Comparison of ENCODE assay signal across 18 cellular contexts in the genomic region with DNA sequence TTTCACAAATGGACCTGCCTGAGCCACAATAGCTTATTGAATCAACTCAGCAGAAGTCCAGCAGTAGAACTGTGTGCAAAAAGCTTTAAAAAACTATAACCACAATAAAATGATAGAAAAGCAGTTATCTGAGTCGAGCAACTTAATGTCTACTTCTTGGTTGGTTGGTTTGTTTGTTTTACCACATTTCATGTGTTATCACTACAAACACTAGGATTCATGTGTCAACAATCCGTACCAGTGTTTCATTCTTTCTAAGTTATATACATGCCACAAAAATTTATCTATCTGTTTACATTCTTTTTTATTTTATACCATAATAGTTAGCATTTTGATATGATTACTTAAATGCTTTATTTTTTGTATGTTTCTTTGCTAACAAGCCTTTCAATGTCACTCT.
DNase-seq lines count a peak whose midpoint lies in the region; ATAC-seq, FAIRE-seq and TF ChIP-seq lines count a peak whose summit lies in the region.
"Had no signal": no experiment of that assay in that cellular context is flagged by ENCODE, and none has a peak within 500 bp of the region (broad histone marks: within the 10 kb centered on the region; RNA-seq: fewer than 3 reads in every experiment).

No MANE protein-coding gene starts in this region.

- peak overlapping the region; percentile 24; the same call in 2 of the 3 replicates for H3K4me2 ChIP-seq in A549
- H3K4me2 ChIP-seq: BLaER1, GM23338 had no signal

- H3K4me1 Mint-ChIP-seq in activated CD4-positive, alpha-beta T cell treated with anti-CD3 and anti-CD28 coated beads, Interleukin-2, amount 10 ng/mL, durations not matched to agents 24 days and 14 days: no peaks in the 10 kb centered on the region
- H3K4me1 Mint-ChIP-seq: CD14-positive monocyte; CD4-positive, alpha-beta memory T cell had no signal

- H3K4me3 ChIP-seq in A549: no peak overlapping the region
- H3K4me3 ChIP-seq: BLaER1, GM23338, K562 had no signal

- intact Hi-C loops in activated CD4-positive, alpha-beta T cell treated with anti-CD3 and anti-CD28 coated beads, Interleukin-2, amount 10 ng/mL, durations not matched to agents 24 days and 14 days (cut with micrococcal nuclease): no loop called here

- peaks cover 12% of the 10 kb centered on the region for H3K4me1 ChIP-seq in A549

- no peak for DNase-seq in A549 (ENCODE audit: low read depth in 1 of 2, low spot score in 1 of 2)
- no peak for DNase-seq in HTR-8/SVneo (ENCODE audit: insufficient read length, low spot score)
- peak; percentile 45 for DNase-seq in amniotic epithelial cell (ENCODE audit: low read depth)
- peak; percentile 15 for DNase-seq in left kidney (ENCODE audit: low read depth, low spot score)
- DNase-seq in OCI-M2 (lab: John Stamatoyannopoulos, UW; ENCODE audit: unreplicated experiment): no peak
- no peak for DNase-seq in activated CD4-positive, alpha-beta T cell treated with anti-CD3 and anti-CD28 coated beads, Interleukin-2, amount 10 ng/mL, durations not matched to agents 24 days and 14 days
- no peak for DNase-seq in NCI-H146 (lab: John Stamatoyannopoulos, UW)
- DNase-seq: Calu3; CD4-positive, alpha-beta memory T cell; HCEC 1CT had no signal

- no peak for TF ChIP-seq EP300 in A549 (IDR thresholded peaks at IDR 0.05)

- H3K27me3 Mint-ChIP-seq in activated CD4-positive, alpha-beta T cell treated with anti-CD3 and anti-CD28 coated beads, Interleukin-2, amount 10 ng/mL, durations not matched to agents 24 days and 14 days: no peaks in the 10 kb centered on the region
- H3K27me3 Mint-ChIP-seq: CD4-positive, alpha-beta memory T cell had no signal

- no peak for TF ChIP-seq POLR2A in A549 (IDR thresholded peaks at IDR 0.05; ENCODE audit: low read length)

- TF ChIP-seq CTCF in A549 (IDR thresholded peaks at IDR 0.05): no peak

- POLR2A ChIA-PET in A549 (lab: Yijun Ruan, JAX): no interaction called here

- H3K9me3 Mint-ChIP-seq in activated CD4-positive, alpha-beta T cell treated with anti-CD3 and anti-CD28 coated beads, Interleukin-2, amount 10 ng/mL, durations not matched to agents 24 days and 14 days: no peaks in the 10 kb centered on the region
- H3K9me3 Mint-ChIP-seq: GM23338 had no signal

- no peak overlapping the region for H3K27ac ChIP-seq in A549
- H3K27ac ChIP-seq: 22Rv1, BLaER1 had no signal

- CTCF ChIA-PET in A549 (lab: Yijun Ruan, JAX): interaction anchor here (1.0 kb wide), 1 partner anchor 9 kb away, joined by 4 read pairs; no protein-coding TSS in a partner anchor

- no peak for TF ChIP-seq RAD21 in A549 (conservative IDR thresholded peaks at IDR 0.05 in 1 of 2, IDR thresholded peaks at IDR 0.05 in 1 of 2)

- H3K9me3 ChIP-seq in A549: no peaks in the 10 kb centered on the region
- H3K9me3 ChIP-seq: BLaER1 had no signal

- H3K27ac Mint-ChIP-seq in activated CD4-positive, alpha-beta T cell treated with anti-CD3 and anti-CD28 coated beads, Interleukin-2, amount 10 ng/mL, durations not matched to agents 24 days and 14 days: no peak overlapping the region
- H3K27ac Mint-ChIP-seq: CD14-positive monocyte; CD4-positive, alpha-beta memory T cell; GM23338 had no signal

- 3% methylated on average over 2 of the region's 2 CpGs for WGBS in A549 (ENCODE audit: missing lambda C conversion rate)

- ATAC-seq in A549: no peak; a peak in 1 of 6 replicates
- ATAC-seq: GM23338, K562 had no signal

- H3K4me3 Mint-ChIP-seq in activated CD4-positive, alpha-beta T cell treated with anti-CD3 and anti-CD28 coated beads, Interleukin-2, amount 10 ng/mL, durations not matched to agents 24 days and 14 days: no peak overlapping the region
- H3K4me3 Mint-ChIP-seq: CD14-positive monocyte; CD4-positive, alpha-beta memory T cell; GM23338 had no signal

- no peaks in the 10 kb centered on the region for H3K36me3 Mint-ChIP-seq in activated CD4-positive, alpha-beta T cell treated with anti-CD3 and anti-CD28 coated beads, Interleukin-2, amount 10 ng/mL, durations not matched to agents 24 days and 14 days (ENCODE audit: low read depth)
- H3K36me3 Mint-ChIP-seq: CD14-positive monocyte; CD4-positive, alpha-beta memory T cell had no signal

- FAIRE-seq in A549 (lab: Jason Lieb, UNC) (no peak), HTR-8/SVneo (lab: Jason Lieb, UNC) (peak; percentile 87)
- FAIRE-seq: G401.6, GM12891, H54, K562 had no signal

TF ChIP-seq in A549, 52 proteins besides CTCF, POLR2A, EP300 and RAD21:
- TF ChIP-seq CHD2 (IDR thresholded peaks at IDR 0.05; ENCODE audit: low read length, partially characterized antibody): no peak
- TF ChIP-seq GATA3 (IDR thresholded peaks at IDR 0.05; ENCODE audit: borderline replicate concordance): peak; percentile 55
- no peak for TF ChIP-seq FOSL2 (IDR thresholded peaks at IDR 0.05)
- TF ChIP-seq FOSL2 (CRISPR knock-in tag; IDR thresholded peaks at IDR 0.05): 0 out of 2 replicates have a peak, but pooled peaks have one; percentile 3

Comparison
In these comparisons a context has a peak if more than half of its experiments do, and no peak if none do; other contexts are left out.
1. DNase-seq: peak in amniotic epithelial cell (single experiment) and left kidney (single experiment); none in A549 (0 of 2), HTR-8/SVneo (single experiment), OCI-M2 (single experiment), activated CD4-positive, alpha-beta T cell treated with anti-CD3 and anti-CD28 coated beads, Interleukin-2, amount 10 ng/mL, durations not matched to agents 24 days and 14 days (single experiment) and NCI-H146 (single experiment).